Comparison of ENCODE assay signal across 1 cellular context in genomic region chr4:56662782-56663468, GRCh38.
TF ChIP-seq lines count a peak whose summit lies in the region.

No MANE protein-coding gene starts in this region.

TF ChIP-seq in GM23338, 12 proteins besides CTCF, POLR2A, EP300 and RAD21 (continued from another document):
- no peak for TF ChIP-seq ZNF462 (CRISPR knock-in tag; IDR thresholded peaks at IDR 0.05)
- TF ChIP-seq REST (IDR thresholded peaks at IDR 0.05; ENCODE audit: unreplicated experiment) = no peak
- TF ChIP-seq EZH2 (IDR thresholded peaks at IDR 0.05; ENCODE audit: low read depth, unreplicated experiment) = no peak
- no peak for TF ChIP-seq ETS1 (IDR thresholded peaks at IDR 0.05)
- TF ChIP-seq EZH2phosphoT487 (IDR thresholded peaks at IDR 0.05; ENCODE audit: unreplicated experiment) = no peak
TF ChIP-seq in GM23338: peak in this region for 1.
